11 cellular contexts compared by ENCODE assay signal in genomic region chr6:32462609-32463008, GRCh38. TPM values are rescaled to one million over a fixed set of nuclear protein-coding genes. Genes with fewer than 3 reads are reported as not detected.
DNase-seq lines count a peak whose midpoint lies in the region; ATAC-seq lines count a peak whose summit lies in the region.
"Had no signal": no experiment of that assay in that cellular context is flagged by ENCODE, and none has a peak within 500 bp of the region (broad histone marks: within the 10 kb centered on the region; RNA-seq: fewer than 3 reads in every experiment).

No MANE protein-coding gene starts in this region.

- peaks cover 2% of the 10 kb centered on the region for H3K36me3 Mint-ChIP-seq in activated CD8-positive, alpha-beta memory T cell treated with anti-CD3 and anti-CD28 coated beads, Interleukin-2, amount 10 ng/mL, durations not matched to agents 7 days and 5 days

- CTCF ChIA-PET in activated CD8-positive, alpha-beta memory T cell treated with anti-CD3 and anti-CD28 coated beads, Interleukin-2, amount 10 ng/mL, durations not matched to agents 7 days and 5 days (lab: Charles Lee) = interaction anchor here (1.3 to 2.5 kb wide), 2 partner anchors 8 to 229 kb away, joined by 3 to 9 read pairs; no protein-coding TSS in a partner anchor

- peaks cover 24% of the 10 kb centered on the region for H3K4me1 Mint-ChIP-seq in activated CD8-positive, alpha-beta memory T cell treated with anti-CD3 and anti-CD28 coated beads, Interleukin-2, amount 10 ng/mL, durations not matched to agents 7 days and 5 days

- ATAC-seq in activated CD8-positive, alpha-beta memory T cell treated with anti-CD3 and anti-CD28 coated beads, Interleukin-2, amount 10 ng/mL, durations not matched to agents 7 days and 5 days = peak; percentile 92
- ATAC-seq in HG02970 (IDR thresholded peaks at IDR 0.05; ENCODE audit: low FRiP score, unreplicated experiment) (peak; percentile 67), GM19455 (IDR thresholded peaks at IDR 0.05; ENCODE audit: unreplicated experiment) (no peak)

- peaks cover 59% of the 10 kb centered on the region for H3K27me3 Mint-ChIP-seq in activated CD8-positive, alpha-beta memory T cell treated with anti-CD3 and anti-CD28 coated beads, Interleukin-2, amount 10 ng/mL, durations not matched to agents 7 days and 5 days

- H3K4me3 Mint-ChIP-seq in activated CD8-positive, alpha-beta memory T cell treated with anti-CD3 and anti-CD28 coated beads, Interleukin-2, amount 10 ng/mL, durations not matched to agents 7 days and 5 days = no peak overlapping the region

- H3K27ac Mint-ChIP-seq in activated CD8-positive, alpha-beta memory T cell treated with anti-CD3 and anti-CD28 coated beads, Interleukin-2, amount 10 ng/mL, durations not matched to agents 7 days and 5 days = no peak overlapping the region
- H3K27ac Mint-ChIP-seq: activated T-helper 2 cell treated with anti-CD3 and anti-CD28 coated beads, Interferon-gamma antibody, Interleukin-2, Interleukin-4, amounts not matched to agents 10 μg/mL and 5 μg/mL and 100 μg/mL, durations not matched to agents 14 hours and 24 hours and 36 hours; IgD-negative memory B cell had no signal

- peak; percentile 78 for DNase-seq in activated CD8-positive, alpha-beta memory T cell treated with anti-CD3 and anti-CD28 coated beads, Interleukin-2, amount 10 ng/mL, durations not matched to agents 7 days and 5 days
- no peak for DNase-seq in activated CD8-positive, alpha-beta memory T cell treated with anti-CD3 and anti-CD28 coated beads, Interleukin-2, amount 50 U/mL, for 4 hours
- peak; percentile 55 to 72 for DNase-seq in activated T-cell treated with anti-CD3 and anti-CD28 coated beads, Interleukin-2, amount 50 U/mL, for 48 hours
- peak; percentile 11 for DNase-seq in stimulated activated CD8-positive, alpha-beta memory T cell treated with anti-CD3 and anti-CD28 coated beads, Interleukin-7, amount 100 ng/mL, for 24 hours (ENCODE audit: low read depth)
- DNase-seq in NCI-H446 treated with DMSO at 0.1 percent for 48 hours (lab: John Stamatoyannopoulos, UW) (no peak), HuH-7 (ENCODE audit: low spot score) (no peak)

- H3K9me3 Mint-ChIP-seq in activated CD8-positive, alpha-beta memory T cell treated with anti-CD3 and anti-CD28 coated beads, Interleukin-2, amount 10 ng/mL, durations not matched to agents 7 days and 5 days (ENCODE audit: low read depth) = peaks cover 3% of the 10 kb centered on the region

RNA-seq across cellular contexts. Expression of gene HLA-DRA, which starts 22.9 kb away (rescaled TPM):
- total RNA-seq in activated CD8-positive, alpha-beta memory T cell treated with anti-CD3 and anti-CD28 coated beads, Interleukin-2, amount 10 ng/mL, durations not matched to agents 7 days and 5 days = 100 to 1,000 TPM; 311 to 313 TPM
- total RNA-seq: endothelial cell of umbilical vein had no signal

RNA-seq across cellular contexts. Expression of gene BTNL2, which starts 55.6 kb away (rescaled TPM):
- total RNA-seq in activated CD8-positive, alpha-beta memory T cell treated with anti-CD3 and anti-CD28 coated beads, Interleukin-2, amount 10 ng/mL, durations not matched to agents 7 days and 5 days = not detected
- total RNA-seq: activated T-helper 2 cell treated with anti-CD3 and anti-CD28 coated beads, Interferon-gamma antibody, Interleukin-2, Interleukin-4, amounts not matched to agents 10 μg/mL and 5 μg/mL and 100 μg/mL, durations not matched to agents 14 hours and 24 hours and 36 hours; endothelial cell of umbilical vein had no signal

Comparison
In these comparisons a context has a peak if more than half of its experiments do, and no peak if none do; other contexts are left out.
1. DNase-seq: peak in activated CD8-positive, alpha-beta memory T cell treated with anti-CD3 and anti-CD28 coated beads, Interleukin-2, amount 10 ng/mL, durations not matched to agents 7 days and 5 days (single experiment), activated T-cell treated with anti-CD3 and anti-CD28 coated beads, Interleukin-2, amount 50 U/mL, for 48 hours (2 of 2) and stimulated activated CD8-positive, alpha-beta memory T cell treated with anti-CD3 and anti-CD28 coated beads, Interleukin-7, amount 100 ng/mL, for 24 hours (single experiment); none in activated CD8-positive, alpha-beta memory T cell treated with anti-CD3 and anti-CD28 coated beads, Interleukin-2, amount 50 U/mL, for 4 hours (single experiment), NCI-H446 treated with DMSO at 0.1 percent for 48 hours (single experiment) and HuH-7 (single experiment).